ENCODE assay signal across 14 cellular contexts in genomic region chr13:75986818-75987217, GRCh38.
DNase-seq lines count a peak whose midpoint lies in the region; ATAC-seq, FAIRE-seq and TF ChIP-seq lines count a peak whose summit lies in the region.
"Had no signal": no experiment of that assay in that cellular context is flagged by ENCODE, and none has a peak within 500 bp of the region (broad histone marks: within the 10 kb centered on the region; RNA-seq: fewer than 3 reads in every experiment).

No MANE protein-coding gene starts in this region.

- no peaks in the 10 kb centered on the region for H3K36me3 ChIP-seq in GM06990 (ENCODE audit: control insufficient read depth, insufficient read depth, low read length)
- H3K36me3 ChIP-seq: upper lobe of left lung had no signal

- H3K4me3 ChIP-seq in GM06990 (replicated peaks; ENCODE audit: low read depth, low read length): no peak overlapping the region
- H3K4me3 ChIP-seq: upper lobe of left lung had no signal

- no peak overlapping the region for H3K27ac ChIP-seq in substantia nigra (ENCODE audit: low read depth, low read length, poor library complexity, severe bottlenecking)
- H3K27ac ChIP-seq: RWPE1, upper lobe of left lung had no signal

- no peaks in the 10 kb centered on the region for H3K27me3 ChIP-seq in GM06990 (replicated peaks; ENCODE audit: control insufficient read depth, insufficient read depth, low read length)
- H3K27me3 ChIP-seq: upper lobe of left lung had no signal

- FAIRE-seq in GM19239 (lab: Jason Lieb, UNC) (peak; percentile 57), RCC 7860 (lab: Jason Lieb, UNC) (no peak)

- DNase-seq in GM06990 (ENCODE audit: extremely low read depth, insufficient read length): peak; percentile 49
- DNase-seq in GM19239 (ENCODE audit: insufficient read length, low spot score): no peak
- no peak for DNase-seq in middle frontal gyrus (ENCODE audit: extremely low spot score, low spot score)
- no peak for DNase-seq in RCC 7860 (ENCODE audit: low spot score)
- no peak for DNase-seq in substantia nigra (lab: John Stamatoyannopoulos, UW)
- no peak for DNase-seq in H4 (ENCODE audit: low spot score)
- DNase-seq: dermis blood vessel endothelial cell, mesenchymal stem cell, NCI-H1694 treated with DMSO at 0.1 percent for 48 hours, retina, upper lobe of left lung had no signal

- ATAC-seq in HG02623 (IDR thresholded peaks at IDR 0.05; ENCODE audit: unreplicated experiment) (peak; percentile 95), HG03439 (IDR thresholded peaks at IDR 0.05; ENCODE audit: unreplicated experiment) (peak; percentile 82)

- no peak for TF ChIP-seq CTCF in GM06990 (IDR thresholded peaks at IDR 0.05; ENCODE audit: insufficient read depth, low read length, poor library complexity, severe bottlenecking)
